ENCODE assay signal across 20 cellular contexts in genomic region chr7:145016068-145016467, GRCh38.
DNase-seq lines count a peak whose midpoint lies in the region; ATAC-seq and TF ChIP-seq lines count a peak whose summit lies in the region.
"Had no signal": no experiment of that assay in that cellular context is flagged by ENCODE, and none has a peak within 500 bp of the region (broad histone marks: within the 10 kb centered on the region; RNA-seq: fewer than 3 reads in every experiment).

No MANE protein-coding gene starts in this region.

- no peaks in the 10 kb centered on the region for H3K27me3 ChIP-seq in testis
- H3K27me3 ChIP-seq: brain microvascular endothelial cell, SJSA1, tibial artery had no signal

- H3K27ac ChIP-seq in testis = no peak overlapping the region
- H3K27ac ChIP-seq: brain microvascular endothelial cell, SJSA1, tibial artery had no signal

- H3K9me3 ChIP-seq in testis = no peaks in the 10 kb centered on the region
- H3K9me3 ChIP-seq: tibial artery had no signal

- H3K36me3 ChIP-seq in testis (ENCODE audit: low read depth, missing control alignments) = no peaks in the 10 kb centered on the region
- H3K36me3 ChIP-seq: brain microvascular endothelial cell, SJSA1, tibial artery had no signal

- peak; percentile 19 for TF ChIP-seq CTCF in NB4 (IDR thresholded peaks at IDR 0.05; ENCODE audit: low read depth, low read length)
- no peak for TF ChIP-seq CTCF in testis (IDR thresholded peaks at IDR 0.05)

- intact Hi-C loops in testis (cut with DNase I; ENCODE audit: low total_unique reads) = no loop called here

- H3K4me1 ChIP-seq in testis = no peaks in the 10 kb centered on the region
- H3K4me1 ChIP-seq: SJSA1, tibial artery had no signal

- WGBS in testis, 2 donors = 12 to 17% methylated on average over 3 of the region's 3 CpGs

- ATAC-seq in HG03097 (IDR thresholded peaks at IDR 0.05; ENCODE audit: low FRiP score, unreplicated experiment) = no peak
- ATAC-seq: GM12878; stimulated activated effector memory CD8-positive, alpha-beta T cell treated with anti-CD3 and anti-CD28 coated beads, Interleukin-12 subunit alpha, Interleukin-12 subunit beta, amount 100 ng/mL, for 72 hours had no signal

- H3K4me3 ChIP-seq in NB4 (ENCODE audit: low read depth, low read length) = no peak overlapping the region
- peak overlapping the region in 1 of 2 donors; percentile 19 for H3K4me3 ChIP-seq in testis
- H3K4me3 ChIP-seq: GM12878, SJSA1, tibial artery had no signal

- TF ChIP-seq POLR2A in NB4 (IDR thresholded peaks at IDR 0.05; ENCODE audit: extremely low read depth, insufficient read length) (no peak), testis (IDR thresholded peaks at IDR 0.05) (no peak)

- DNase-seq in DMS 273 (lab: John Stamatoyannopoulos, UW; ENCODE audit: unreplicated experiment) (peak; percentile 1), DMS 273 treated with DMSO at 0.1 percent for 48 hours (lab: John Stamatoyannopoulos, UW) (no peak), NB4 (ENCODE audit: low read depth) (peak; percentile 27), RPMI8226 (peak; percentile 25), testis (peak; percentile 46), HPDE6-E6E7 (ENCODE audit: extremely low spot score) (no peak)
- DNase-seq in activated CD4-positive, alpha-beta T cell treated with anti-CD3 and anti-CD28 coated beads for 4 hours = no peak
- DNase-seq: activated CD4-positive, alpha-beta T cell treated with anti-CD3 and anti-CD28 coated beads, Interleukin-2, amount 10 ng/mL, durations not matched to agents 7 days and 5 days; brain microvascular endothelial cell; C1 segment of cervical spinal cord; dermis blood vessel endothelial cell; EL; Kasumi-1; NCI-H2081 treated with DMSO at 0.1 percent for 48 hours; T-helper 9 cell; tibial artery had no signal

Comparison
In these comparisons a context has a peak if more than half of its experiments do, and no peak if none do; other contexts are left out.
1. DNase-seq: peak in DMS 273 (single experiment), NB4 (single experiment), RPMI8226 (single experiment) and testis (single experiment); none in DMS 273 treated with DMSO at 0.1 percent for 48 hours (single experiment), activated CD4-positive, alpha-beta T cell treated with anti-CD3 and anti-CD28 coated beads for 4 hours (0 of 2) and HPDE6-E6E7 (single experiment).